1 cellular context compared by ENCODE assay signal in genomic region chr19:12847159-12848139, GRCh38.
A peak's percentile ranks its signal among the peaks of the same experiment; 100 is the strongest.
TF ChIP-seq lines count a peak whose summit lies in the region.

No MANE protein-coding gene starts in this region.

TF ChIP-seq in IMR-90, 13 proteins besides CTCF, POLR2A, EP300 and RAD21:
- TF ChIP-seq USF2 (IDR thresholded peaks at IDR 0.05; ENCODE audit: low read depth, low read length) (peak; percentile 73), RFX5 (IDR thresholded peaks at IDR 0.05; ENCODE audit: low read depth, low read length) (no peak), MAFK (IDR thresholded peaks at IDR 0.05; ENCODE audit: low read depth, low read length) (no peak), MAZ (IDR thresholded peaks at IDR 0.05; ENCODE audit: borderline replicate concordance, low read depth, low read length) (peak; percentile 87), BHLHE40 (IDR thresholded peaks at IDR 0.05; ENCODE audit: low read depth, low read length) (peak; percentile 36; the same call in 1 of the 2 replicates), CEBPB (IDR thresholded peaks at IDR 0.05; ENCODE audit: low read depth, low read length) (no peak), RCOR1 (IDR thresholded peaks at IDR 0.05; ENCODE audit: insufficient replicate concordance, low read length) (no peak), ELK1 (IDR thresholded peaks at IDR 0.05; ENCODE audit: borderline replicate concordance, low read depth, low read length) (no peak), FOS (IDR thresholded peaks at IDR 0.05; ENCODE audit: low read depth, low read length) (no peak), MXI1 (IDR thresholded peaks at IDR 0.05; ENCODE audit: borderline replicate concordance, low read depth, low read length) (no peak), NFE2L2 (IDR thresholded peaks at IDR 0.05; ENCODE audit: low read depth, low read length) (no peak), SMC3 (IDR thresholded peaks at IDR 0.05; ENCODE audit: low read depth, low read length) (peak; percentile 89)
